In genomic region chr5:59660737-59661136, GRCh38 we compare ENCODE assay signal across 7 cellular contexts.
DNase-seq lines count a peak whose midpoint lies in the region; ATAC-seq, FAIRE-seq and TF ChIP-seq lines count a peak whose summit lies in the region.

No MANE protein-coding gene starts in this region.

- peak; percentile 44 for FAIRE-seq in GM18507 (lab: Jason Lieb, UNC)
- FAIRE-seq in urothelium cell line (lab: Jason Lieb, UNC) = no peak

- peak; percentile 48 for ATAC-seq in HG03571 (IDR thresholded peaks at IDR 0.05; ENCODE audit: unreplicated experiment)
- peak; percentile 39 to 63 (median 50) for ATAC-seq in psoas muscle

- DNase-seq in GM18507 (ENCODE audit: extremely low spot score, insufficient read length, low read depth) = no peak
- peak; percentile 54 for DNase-seq in brain microvascular endothelial cell
- DNase-seq in psoas muscle = no peak
- DNase-seq in urothelium cell line (ENCODE audit: low spot score) = no peak
- DNase-seq in SIG-M5 treated with dmso at 0.1 percent for 504 hours (lab: John Stamatoyannopoulos, UW; ENCODE audit: unreplicated experiment) = no peak
- DNase-seq in activated CD8-positive, alpha-beta memory T cell treated with anti-CD3 and anti-CD28 coated beads, Interleukin-2, amount 50 U/mL, for 48 hours = no peak

- 8 to 14% (median 8%) methylated on average over 1 of the region's 1 CpG for WGBS in psoas muscle, 3 donors

- intact Hi-C loops in psoas muscle (cut with DNase I) = loop anchor here in 1 of 2 donors (2.0 kb wide), 1 partner anchor 76 kb away; no protein-coding TSS in a partner anchor

- no peak overlapping the region for H3K27ac ChIP-seq in brain microvascular endothelial cell
- peak overlapping the region; percentile 73 for H3K27ac ChIP-seq in psoas muscle

- in situ Hi-C loops in brain microvascular endothelial cell (cut with HindIII; ENCODE audit: low pct_ligation_motif_present, low sequenced_read_pairs) = no loop called here

- TF ChIP-seq CTCF in brain microvascular endothelial cell (IDR thresholded peaks at IDR 0.05; ENCODE audit: low read depth, low read length, missing control alignments) (peak; percentile 48), psoas muscle (IDR thresholded peaks at IDR 0.05) (peak; percentile 46)

- H3K27me3 ChIP-seq in brain microvascular endothelial cell (replicated peaks) (no peaks in the 10 kb centered on the region), psoas muscle (ENCODE audit: insufficient read depth in 3 of 3, low read length in 2 of 3) (no peaks in the 10 kb centered on the region)

- H3K9me3 ChIP-seq in psoas muscle = no peaks in the 10 kb centered on the region

- H3K36me3 ChIP-seq in brain microvascular endothelial cell (replicated peaks) (no peaks in the 10 kb centered on the region), psoas muscle (ENCODE audit: insufficient read depth in 1 of 2, low read depth in 1 of 2) (no peaks in the 10 kb centered on the region)

- no peak overlapping the region for H3K4me3 ChIP-seq in brain microvascular endothelial cell (ENCODE audit: low read depth, low read length)
- no peak overlapping the region for H3K4me3 ChIP-seq in psoas muscle

- peaks cover 58% of the 10 kb centered on the region for H3K4me1 ChIP-seq in psoas muscle
